18 cellular contexts compared by ENCODE assay signal in genomic region chr16:69581297-69581696, GRCh38.
"Had no signal": no experiment of that assay in that cellular context is flagged by ENCODE, and none has a peak within 500 bp of the region (broad histone marks: within the 10 kb centered on the region; RNA-seq: fewer than 3 reads in every experiment).

No MANE protein-coding gene starts in this region.

- H3K4me1 Mint-ChIP-seq: activated naive CD4-positive, alpha-beta T cell treated with anti-CD3 and anti-CD28 coated beads, Interleukin-2, amount 10 ng/mL, durations not matched to agents 7 days and 5 days had no signal

- H3K4me3 Mint-ChIP-seq: activated CD4-positive, alpha-beta memory T cell treated with anti-CD3 and anti-CD28 coated beads, Interleukin-2, amount 10 ng/mL, durations not matched to agents 7 days and 5 days; activated naive CD4-positive, alpha-beta T cell treated with anti-CD3 and anti-CD28 coated beads, Interleukin-2, amount 10 ng/mL, durations not matched to agents 7 days and 5 days; nephron; T-helper 1 cell treated with Interleukin-12 subunit alpha and Interleukin-12 subunit beta and Interleukin-4 antibody, amounts not matched to agents 30 μg/mL and 1 μg/mL, for 36 hours had no signal

- H3K27me3 ChIP-seq: heart right ventricle, tibial artery had no signal

- H3K27ac Mint-ChIP-seq: activated CD4-positive, alpha-beta memory T cell treated with anti-CD3 and anti-CD28 coated beads, Interleukin-2, amount 10 ng/mL, durations not matched to agents 7 days and 5 days; activated naive CD4-positive, alpha-beta T cell treated with anti-CD3 and anti-CD28 coated beads, Interleukin-2, amount 10 ng/mL, durations not matched to agents 7 days and 5 days; nephron; T-helper 1 cell treated with Interleukin-12 subunit alpha and Interleukin-12 subunit beta and Interleukin-4 antibody, amounts not matched to agents 30 μg/mL and 1 μg/mL, for 36 hours had no signal

- H3K36me3 ChIP-seq: left ventricle myocardium inferior had no signal

- H3K9ac ChIP-seq: parathyroid adenoma had no signal

- H3K4me2 ChIP-seq: smooth muscle cell had no signal

- H3K9me3 Mint-ChIP-seq: activated CD4-positive, alpha-beta memory T cell treated with anti-CD3 and anti-CD28 coated beads, Interleukin-2, amount 10 ng/mL, durations not matched to agents 7 days and 5 days; activated naive CD4-positive, alpha-beta T cell treated with anti-CD3 and anti-CD28 coated beads, Interleukin-2, amount 10 ng/mL, durations not matched to agents 7 days and 5 days; T-helper 1 cell treated with Interleukin-12 subunit alpha and Interleukin-12 subunit beta and Interleukin-4 antibody, amounts not matched to agents 30 μg/mL and 1 μg/mL, for 36 hours had no signal

- H3K9me3 ChIP-seq: left ventricle myocardium inferior, tibial artery had no signal

- H3K4me1 ChIP-seq: parathyroid adenoma had no signal

- H3K27me3 Mint-ChIP-seq: activated CD4-positive, alpha-beta memory T cell treated with anti-CD3 and anti-CD28 coated beads, Interleukin-2, amount 10 ng/mL, durations not matched to agents 7 days and 5 days; activated naive CD4-positive, alpha-beta T cell treated with anti-CD3 and anti-CD28 coated beads, Interleukin-2, amount 10 ng/mL, durations not matched to agents 7 days and 5 days had no signal

- H3K4me3 ChIP-seq: heart right ventricle, left ventricle myocardium inferior, smooth muscle cell, tibial artery had no signal

- DNase-seq: activated CD4-positive, alpha-beta memory T cell treated with anti-CD3 and anti-CD28 coated beads, Interleukin-2, amount 10 ng/mL, durations not matched to agents 7 days and 5 days; activated CD4-positive, alpha-beta T cell treated with anti-CD3 and anti-CD28 coated beads for 1 hour; activated CD8-positive, alpha-beta memory T cell treated with anti-CD3 and anti-CD28 coated beads, Interleukin-2, amount 50 U/mL, for 48 hours; activated naive CD4-positive, alpha-beta T cell treated with anti-CD3 and anti-CD28 coated beads, Interleukin-2, amount 10 ng/mL, durations not matched to agents 7 days and 5 days; effector CD8-positive, alpha-beta T cell; heart right ventricle; left ventricle myocardium inferior; mammary epithelial cell; midbrain; stimulated activated CD4-positive, alpha-beta T cell treated with anti-CD3 and anti-CD28 coated beads, Interleukin-4, amount 100 ng/mL, for 1 hour; substantia nigra; tibial artery had no signal

- ATAC-seq: esophagus mucosa, heart right ventricle, sciatic nerve had no signal

- H3K27ac ChIP-seq: heart right ventricle, left ventricle myocardium inferior, parathyroid adenoma, tibial artery had no signal

- H2AFZ ChIP-seq: parathyroid adenoma had no signal
